Comparison of ENCODE assay signal across 7 cellular contexts in the genomic region with DNA sequence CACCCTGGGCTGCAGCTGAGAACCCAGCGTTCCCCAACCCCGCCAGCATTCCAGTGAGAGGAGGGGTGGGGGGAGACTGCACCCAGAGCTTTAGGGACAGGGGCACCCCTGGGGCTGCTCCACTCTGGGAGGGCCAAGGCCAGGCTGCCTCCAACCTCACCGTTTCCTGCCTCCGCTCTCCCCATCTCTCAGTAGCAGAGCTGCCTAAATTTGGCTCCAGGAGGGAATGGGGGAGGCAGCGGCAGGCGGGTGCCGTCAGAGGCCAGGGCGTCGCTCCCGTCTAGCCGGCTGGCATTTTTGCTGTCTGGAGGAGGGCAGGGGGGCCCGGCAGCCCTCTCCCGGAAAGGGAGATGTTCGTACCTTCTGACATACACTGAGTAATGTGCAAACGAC. TPM values are rescaled to one million over a fixed set of nuclear protein-coding genes. Genes with fewer than 3 reads are reported as not detected.
DNase-seq lines count a peak whose midpoint lies in the region; ATAC-seq and TF ChIP-seq lines count a peak whose summit lies in the region.

No MANE protein-coding gene starts in this region.

- DNase-seq in NCI-H526 (lab: John Stamatoyannopoulos, UW) (peak; percentile 59 to 87), fibroblast of the aortic adventitia (ENCODE audit: low read depth) (peak; percentile 39), cerebellar nuclear complex (lab: John Stamatoyannopoulos, UW) (no peak), EL (no peak)
- peak; percentile 58 for DNase-seq in activated CD8-positive, alpha-beta memory T cell treated with anti-CD3 and anti-CD28 coated beads, Interleukin-2, amount 10 ng/mL, durations not matched to agents 7 days and 5 days
- DNase-seq in stimulated activated CD4-positive, alpha-beta T cell treated with anti-CD3 and anti-CD28 coated beads, Interleukin-4, amount 100 ng/mL, for 1 hour = peak; percentile 41

- TF ChIP-seq CTCF in fibroblast of the aortic adventitia (IDR thresholded peaks at IDR 0.05; ENCODE audit: insufficient read depth, low read length) = no peak

- H3K27me3 Mint-ChIP-seq in activated CD8-positive, alpha-beta memory T cell treated with anti-CD3 and anti-CD28 coated beads, Interleukin-2, amount 10 ng/mL, durations not matched to agents 7 days and 5 days = no peaks in the 10 kb centered on the region

- H3K36me3 Mint-ChIP-seq in activated CD8-positive, alpha-beta memory T cell treated with anti-CD3 and anti-CD28 coated beads, Interleukin-2, amount 10 ng/mL, durations not matched to agents 7 days and 5 days = peaks cover 1% of the 10 kb centered on the region

- CTCF ChIA-PET in activated CD8-positive, alpha-beta memory T cell treated with anti-CD3 and anti-CD28 coated beads, Interleukin-2, amount 10 ng/mL, durations not matched to agents 7 days and 5 days (lab: Charles Lee) = interaction anchor here (1.0 to 11.7 kb wide), 4 partner anchors 15 to 240 kb away, joined by 3 to 150 read pairs (median 4); no protein-coding TSS in a partner anchor

- peaks cover 70% of the 10 kb centered on the region for H3K4me1 Mint-ChIP-seq in activated CD8-positive, alpha-beta memory T cell treated with anti-CD3 and anti-CD28 coated beads, Interleukin-2, amount 10 ng/mL, durations not matched to agents 7 days and 5 days

- ATAC-seq in activated CD8-positive, alpha-beta memory T cell treated with anti-CD3 and anti-CD28 coated beads, Interleukin-2, amount 10 ng/mL, durations not matched to agents 7 days and 5 days = no peak
- no peak for ATAC-seq in GM21515 (IDR thresholded peaks at IDR 0.05; ENCODE audit: unreplicated experiment)

- no peak overlapping the region for H3K4me3 ChIP-seq in fibroblast of the aortic adventitia (ENCODE audit: low read depth, low read length)

- H3K9me3 Mint-ChIP-seq in activated CD8-positive, alpha-beta memory T cell treated with anti-CD3 and anti-CD28 coated beads, Interleukin-2, amount 10 ng/mL, durations not matched to agents 7 days and 5 days (ENCODE audit: low read depth) = no peaks in the 10 kb centered on the region

- peak overlapping the region; percentile 65 for H3K4me3 Mint-ChIP-seq in activated CD8-positive, alpha-beta memory T cell treated with anti-CD3 and anti-CD28 coated beads, Interleukin-2, amount 10 ng/mL, durations not matched to agents 7 days and 5 days

- H3K27ac Mint-ChIP-seq in activated CD8-positive, alpha-beta memory T cell treated with anti-CD3 and anti-CD28 coated beads, Interleukin-2, amount 10 ng/mL, durations not matched to agents 7 days and 5 days = peak overlapping the region; percentile 96

RNA-seq across cellular contexts. Expression of gene NOL4L, which starts 46.6 kb away (rescaled TPM):
- total RNA-seq in activated CD8-positive, alpha-beta memory T cell treated with anti-CD3 and anti-CD28 coated beads, Interleukin-2, amount 10 ng/mL, durations not matched to agents 7 days and 5 days = 10 to 100 TPM; 15.2 to 18.3 TPM
- 4.5 and 5.8 TPM in 2 replicates for total RNA-seq in fibroblast of the aortic adventitia (ENCODE audit: low replicate concordance)

Comparison
In these comparisons a context has a peak if more than half of its experiments do, and no peak if none do; other contexts are left out.
1. DNase-seq: peak in NCI-H526 (2 of 2), activated CD8-positive, alpha-beta memory T cell treated with anti-CD3 and anti-CD28 coated beads, Interleukin-2, amount 10 ng/mL, durations not matched to agents 7 days and 5 days (single experiment), fibroblast of the aortic adventitia (single experiment) and stimulated activated CD4-positive, alpha-beta T cell treated with anti-CD3 and anti-CD28 coated beads, Interleukin-4, amount 100 ng/mL, for 1 hour (single experiment); none in cerebellar nuclear complex (0 of 2) and EL (single experiment).